In the genomic region with DNA sequence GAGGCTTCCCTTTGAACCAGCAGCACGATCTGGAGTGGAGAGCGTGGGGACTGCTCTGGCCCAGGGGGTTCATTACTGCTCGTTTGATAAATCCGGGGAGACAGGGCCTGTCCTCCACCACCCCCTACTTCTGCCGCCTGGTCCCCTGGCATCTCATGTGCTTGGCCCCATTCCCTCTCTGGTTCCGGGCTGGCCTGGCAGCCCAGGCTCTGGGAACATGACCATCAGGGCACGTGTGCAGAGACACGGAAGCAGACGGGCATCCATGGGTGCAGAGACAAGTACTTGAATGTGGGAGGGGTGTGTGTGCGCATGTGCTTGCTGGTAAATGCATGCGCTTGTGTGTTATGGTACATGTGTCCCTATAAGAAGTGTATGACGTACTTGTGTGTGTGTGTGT, we compare ENCODE assay signal across 32 cellular contexts.
DNase-seq lines count a peak whose midpoint lies in the region; ATAC-seq and TF ChIP-seq lines count a peak whose summit lies in the region.
"Had no signal": no experiment of that assay in that cellular context is flagged by ENCODE, and none has a peak within 500 bp of the region (broad histone marks: within the 10 kb centered on the region; RNA-seq: fewer than 3 reads in every experiment).

No MANE protein-coding gene starts in this region.

- peaks cover 66% of the 10 kb centered on the region for H3K4me1 Mint-ChIP-seq in GM23338
- peaks cover 82% of the 10 kb centered on the region for H3K4me1 Mint-ChIP-seq in neural progenitor cell
- peaks cover 5% of the 10 kb centered on the region for H3K4me1 Mint-ChIP-seq in progenitor cell of endocrine pancreas (ENCODE audit: low read depth)
- H3K4me1 Mint-ChIP-seq: activated B cell treated with CpG ODN at 0.5 μM for 24 hours; activated CD8-positive, alpha-beta memory T cell treated with anti-CD3 and anti-CD28 coated beads, Interleukin-2, amount 10 ng/mL, durations not matched to agents 7 days and 5 days; naive thymus-derived CD4-positive, alpha-beta T cell had no signal

- TF ChIP-seq POLR2A in thyroid gland (IDR thresholded peaks at IDR 0.05): no peak

- H3K9ac ChIP-seq in neural progenitor cell: no peak overlapping the region

- no peak overlapping the region for H3K4me3 ChIP-seq in GM23338
- peak overlapping the region; percentile 44 for H3K4me3 ChIP-seq in coronary artery
- no peak overlapping the region for H3K4me3 ChIP-seq in neural progenitor cell
- H3K4me3 ChIP-seq in thyroid gland (replicated peaks in 1 of 3): no peak overlapping the region
- no peak overlapping the region for H3K4me3 ChIP-seq in HAP-1
- H3K4me3 ChIP-seq: dorsolateral prefrontal cortex, esophagus muscularis mucosa, heart right ventricle, K562, SK-N-MC, stomach, tibial nerve had no signal

- H3K79me2 ChIP-seq in GM23338 (replicated peaks; ENCODE audit: insufficient read depth) (peaks cover 35% of the 10 kb centered on the region), neural progenitor cell (ENCODE audit: low read depth) (peaks cover 95% of the 10 kb centered on the region)

- H3K27me3 Mint-ChIP-seq in GM23338 (ENCODE audit: insufficient read depth, low read depth, poor library complexity) (peaks cover 8% of the 10 kb centered on the region), neural progenitor cell (ENCODE audit: insufficient read depth, low read depth) (peaks cover 3% of the 10 kb centered on the region), progenitor cell of endocrine pancreas (no peaks in the 10 kb centered on the region)

- H3K4me2 ChIP-seq in GM23338 (no peak overlapping the region), neural progenitor cell (no peak overlapping the region)

- H3K27ac Mint-ChIP-seq in GM23338 (0 out of 2 replicates have a peak overlapping the region, but pooled peaks have one; percentile 3), neural progenitor cell (peak overlapping the region; percentile 35), progenitor cell of endocrine pancreas (no peak overlapping the region)
- H3K27ac Mint-ChIP-seq: activated B cell treated with CpG ODN at 0.5 μM for 24 hours; activated CD8-positive, alpha-beta memory T cell treated with anti-CD3 and anti-CD28 coated beads, Interleukin-2, amount 10 ng/mL, durations not matched to agents 7 days and 5 days; naive thymus-derived CD4-positive, alpha-beta T cell had no signal

- H3K27ac ChIP-seq in GM23338 (ENCODE audit: low read depth): no peak overlapping the region
- peak overlapping the region in 1 of 2 donors; percentile 45 for H3K27ac ChIP-seq in coronary artery
- H3K27ac ChIP-seq in neural progenitor cell: no peak overlapping the region
- H3K27ac ChIP-seq in thyroid gland: no peak overlapping the region
- H3K27ac ChIP-seq: brain microvascular endothelial cell, C4-2B, dorsolateral prefrontal cortex, heart right ventricle, SK-N-MC had no signal

- H3K9me2 ChIP-seq in GM23338 (ENCODE audit: insufficient read depth): no peaks in the 10 kb centered on the region; the same call in 1 of the 2 replicates

- WGBS in thyroid gland, 2 donors: 37 to 60% methylated on average over 7 to 11 of the region's 12 CpGs

- intact Hi-C loops in thyroid gland (cut with DNase I) (no loop called here), posterior vena cava (cut with DNase I) (no loop called here)

- no peak for TF ChIP-seq CTCF in GM23338 (conservative IDR thresholded peaks at IDR 0.05; ENCODE audit: low read depth in 2 of 2)
- no peak for TF ChIP-seq CTCF in coronary artery (IDR thresholded peaks at IDR 0.05)
- TF ChIP-seq CTCF in neural progenitor cell (IDR thresholded peaks at IDR 0.05): no peak
- TF ChIP-seq CTCF in thyroid gland (IDR thresholded peaks at IDR 0.05): no peak
- TF ChIP-seq CTCF in progenitor cell of endocrine pancreas (IDR thresholded peaks at IDR 0.05; ENCODE audit: unreplicated experiment): no peak

- H3K9me3 Mint-ChIP-seq in GM23338 (no peaks in the 10 kb centered on the region), neural progenitor cell (no peaks in the 10 kb centered on the region), progenitor cell of endocrine pancreas (ENCODE audit: low read depth) (no peaks in the 10 kb centered on the region)
- H3K9me3 Mint-ChIP-seq: activated B cell treated with CpG ODN at 0.5 μM for 24 hours; activated T-cell treated with anti-CD3 and anti-CD28 coated beads, Interleukin-2, amount 50 U/mL, for 4 hours had no signal

- H3K4me1 ChIP-seq in GM23338 (ENCODE audit: insufficient read depth) (peaks cover 16% of the 10 kb centered on the region), neural progenitor cell (peaks cover 58% of the 10 kb centered on the region), thyroid gland (peaks cover 0 to 40% of the 10 kb centered on the region in 2 donors), HAP-1 (peaks cover 9% of the 10 kb centered on the region)

- DNase-seq in GM23338 (ENCODE audit: low spot score): no peak
- DNase-seq in coronary artery (ENCODE audit: low spot score): no peak
- no peak for DNase-seq in neural progenitor cell (ENCODE audit: low spot score)
- DNase-seq in thyroid gland: peak; percentile 57 to 61
- no peak for DNase-seq in HAP-1 (ENCODE audit: low spot score in 2 of 2)
- DNase-seq in posterior vena cava (ENCODE audit: low spot score): no peak
- no peak for DNase-seq in progenitor cell of endocrine pancreas (ENCODE audit: low spot score, unreplicated experiment)
- no peak for DNase-seq in NCI-H526 (lab: John Stamatoyannopoulos, UW)
- DNase-seq: activated B cell treated with CpG ODN at 0.5 μM for 24 hours; activated CD4-positive, alpha-beta T cell treated with anti-CD3 and anti-CD28 coated beads, Interleukin-2, amount 50 U/mL, for 4 hours; activated CD8-positive, alpha-beta memory T cell treated with anti-CD3 and anti-CD28 coated beads, Interleukin-2, amount 10 ng/mL, durations not matched to agents 7 days and 5 days; activated T-cell treated with anti-CD3 and anti-CD28 coated beads, Interleukin-2, amount 50 U/mL, for 4 hours; brain microvascular endothelial cell; cerebellar nuclear complex; DMS79; dorsolateral prefrontal cortex; GOT3; heart right ventricle; naive thymus-derived CD4-positive, alpha-beta T cell; NCI-H1105; NCI-H187 treated with DMSO at 0.1 percent for 48 hours; NCI-H2171; OCI-M1; stimulated activated CD4-positive, alpha-beta T cell treated with anti-CD3 and anti-CD28 coated beads, Interleukin-12 subunit alpha, Interleukin-12 subunit beta, amount 100 ng/mL, for 4 hours; stimulated activated CD4-positive, alpha-beta T cell treated with anti-CD3 and anti-CD28 coated beads, Interleukin-2, amount 100 ng/mL, for 48 hours; stomach; T-helper 1 cell had no signal

- H3K36me3 Mint-ChIP-seq in GM23338 (ENCODE audit: low read depth) (peaks cover 5% of the 10 kb centered on the region; the same call in 1 of the 3 replicates), neural progenitor cell (peaks cover 8% of the 10 kb centered on the region), progenitor cell of endocrine pancreas (ENCODE audit: insufficient read depth) (peaks cover 2% of the 10 kb centered on the region)
- H3K36me3 Mint-ChIP-seq: activated CD8-positive, alpha-beta memory T cell treated with anti-CD3 and anti-CD28 coated beads, Interleukin-2, amount 10 ng/mL, durations not matched to agents 7 days and 5 days; naive thymus-derived CD4-positive, alpha-beta T cell had no signal

- H3K9me3 ChIP-seq in neural progenitor cell (ENCODE audit: low read depth): no peaks in the 10 kb centered on the region
- no peaks in the 10 kb centered on the region for H3K9me3 ChIP-seq in thyroid gland
- H3K9me3 ChIP-seq in HAP-1: no peaks in the 10 kb centered on the region
- H3K9me3 ChIP-seq: esophagus muscularis mucosa, heart right ventricle, stomach, tibial nerve had no signal

- H2AFZ ChIP-seq in GM23338 (no peak overlapping the region), neural progenitor cell (replicated peaks) (no peak overlapping the region)

- no peaks in the 10 kb centered on the region; the same call in 1 of the 2 replicates for H4K20me1 ChIP-seq in GM23338 (replicated peaks; ENCODE audit: insufficient read depth)
- peaks cover 91% of the 10 kb centered on the region for H4K20me1 ChIP-seq in neural progenitor cell (ENCODE audit: low read depth)

- no peak for ATAC-seq in GM23338
- ATAC-seq: activated CD8-positive, alpha-beta memory T cell treated with anti-CD3 and anti-CD28 coated beads, Interleukin-2, amount 10 ng/mL, durations not matched to agents 7 days and 5 days; activated T-cell treated with anti-CD3 and anti-CD28 coated beads, Interleukin-2, amount 50 U/mL, for 4 hours; K562; naive thymus-derived CD4-positive, alpha-beta T cell had no signal

- H3K27me3 ChIP-seq in GM23338 (ENCODE audit: insufficient read depth) (no peaks in the 10 kb centered on the region), neural progenitor cell (no peaks in the 10 kb centered on the region), thyroid gland (no peaks in the 10 kb centered on the region), HAP-1 (ENCODE audit: low read depth) (no peaks in the 10 kb centered on the region)
- H3K27me3 ChIP-seq: brain microvascular endothelial cell, esophagus muscularis mucosa, heart right ventricle, stomach, tibial nerve had no signal

- H3K4me3 Mint-ChIP-seq in GM23338: no peak overlapping the region
- H3K4me3 Mint-ChIP-seq in neural progenitor cell: no peak overlapping the region
- H3K4me3 Mint-ChIP-seq in progenitor cell of endocrine pancreas (ENCODE audit: low read depth): no peak overlapping the region
- H3K4me3 Mint-ChIP-seq: activated B cell treated with CpG ODN at 0.5 μM for 24 hours; activated CD8-positive, alpha-beta memory T cell treated with anti-CD3 and anti-CD28 coated beads, Interleukin-2, amount 10 ng/mL, durations not matched to agents 7 days and 5 days; activated T-cell treated with anti-CD3 and anti-CD28 coated beads, Interleukin-2, amount 50 U/mL, for 4 hours had no signal

- in situ Hi-C loops in HAP-1 (cut with MboI; ENCODE audit: low sequenced_read_pairs): no loop called here

- H3K36me3 ChIP-seq in GM23338 (ENCODE audit: insufficient read depth) (no peaks in the 10 kb centered on the region), neural progenitor cell (no peaks in the 10 kb centered on the region), thyroid gland (no peaks in the 10 kb centered on the region), HAP-1 (replicated peaks) (0 out of 2 replicates have a peak, but pooled peaks cover 3% of the 10 kb centered on the region)
- H3K36me3 ChIP-seq: stomach had no signal

- H3F3A ChIP-seq in GM23338 (replicated peaks; ENCODE audit: low read depth) (no peaks in the 10 kb centered on the region), neural progenitor cell (ENCODE audit: low read depth) (peaks cover 5% of the 10 kb centered on the region)

TF ChIP-seq in GM23338, 12 proteins besides CTCF, POLR2A, EP300 and RAD21 (continues in another document):
- TF ChIP-seq JUNB (IDR thresholded peaks at IDR 0.05; ENCODE audit: unreplicated experiment): no peak
- TF ChIP-seq, protein P1, sequence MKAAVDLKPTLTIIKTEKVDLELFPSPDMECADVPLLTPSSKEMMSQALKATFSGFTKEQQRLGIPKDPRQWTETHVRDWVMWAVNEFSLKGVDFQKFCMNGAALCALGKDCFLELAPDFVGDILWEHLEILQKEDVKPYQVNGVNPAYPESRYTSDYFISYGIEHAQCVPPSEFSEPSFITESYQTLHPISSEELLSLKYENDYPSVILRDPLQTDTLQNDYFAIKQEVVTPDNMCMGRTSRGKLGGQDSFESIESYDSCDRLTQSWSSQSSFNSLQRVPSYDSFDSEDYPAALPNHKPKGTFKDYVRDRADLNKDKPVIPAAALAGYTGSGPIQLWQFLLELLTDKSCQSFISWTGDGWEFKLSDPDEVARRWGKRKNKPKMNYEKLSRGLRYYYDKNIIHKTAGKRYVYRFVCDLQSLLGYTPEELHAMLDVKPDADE (IDR thresholded peaks at IDR 0.05): no peak

Comparison
In these comparisons a context has a peak if more than half of its experiments do, and no peak if none do; other contexts are left out.
1. DNase-seq: peak in thyroid gland (2 of 2); none in GM23338 (single experiment), coronary artery (single experiment), neural progenitor cell (single experiment), HAP-1 (0 of 2), posterior vena cava (single experiment), progenitor cell of endocrine pancreas (single experiment) and NCI-H526 (0 of 2).